ENCODE assay signal across 8 cellular contexts in the genomic region with DNA sequence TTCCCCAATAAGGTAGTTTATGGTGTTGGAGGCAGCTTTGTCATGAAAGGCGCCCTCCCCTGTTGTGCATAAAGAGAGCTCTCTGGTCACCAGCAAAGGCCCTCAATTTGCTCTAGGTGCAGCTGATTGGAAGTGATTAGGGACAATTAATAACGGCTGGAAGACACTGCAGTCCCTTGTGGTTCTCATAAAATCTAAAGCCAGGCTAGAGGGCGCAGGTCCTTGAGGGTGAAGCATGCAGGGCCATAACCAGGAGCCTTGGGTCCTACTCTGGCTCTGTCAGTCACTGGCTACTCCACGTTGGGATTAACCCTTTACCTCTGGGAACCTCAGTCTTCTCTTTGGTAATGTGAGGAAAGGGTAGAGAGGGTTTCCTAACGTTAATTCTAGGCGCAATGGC. TPM values are rescaled to one million over a fixed set of nuclear protein-coding genes. Genes with fewer than 3 reads are reported as not detected.
A peak's percentile ranks its signal among the peaks of the same experiment; 100 is the strongest.
DNase-seq lines count a peak whose midpoint lies in the region; ATAC-seq, FAIRE-seq and TF ChIP-seq lines count a peak whose summit lies in the region.

No MANE protein-coding gene starts in this region.

- H3K23ac ChIP-seq in H1 (ENCODE audit: insufficient read length): no peak overlapping the region

- peaks cover 9 to 15% of the 10 kb centered on the region in 2 donors for H3K27me3 Mint-ChIP-seq in natural killer cell treated with Interleukin-12 subunit alpha and Interleukin-12 subunit beta and Interleukin-15 and Interleukin-18, amount 100 ng/mL, for 72 hours

- no peak overlapping the region for H4K5ac ChIP-seq in H1 (ENCODE audit: insufficient read length, low read depth, low read length)

- no peak overlapping the region for H3K27ac ChIP-seq in H1 (ENCODE audit: low read depth, low read length)

- peaks cover 0 to 5% (median 0%) of the 10 kb centered on the region in 4 experiments; a peak in 2 of 7 replicates for H3K4me1 ChIP-seq in H1 (replicated peaks in 1 of 4; ENCODE audit: control insufficient read depth in 3 of 4, insufficient read depth in 4 of 4, low read length in 3 of 4)

- peak overlapping the region; percentile 0; the same call in 1 of the 2 replicates for H2AFZ ChIP-seq in H1 (ENCODE audit: low read length)

- FAIRE-seq in H1 (lab: Jason Lieb, UNC): no peak

- H3K14ac ChIP-seq in H1 (ENCODE audit: insufficient read length): no peak overlapping the region

- H4K20me1 ChIP-seq in H1 (replicated peaks in 1 of 2; ENCODE audit: control insufficient read depth in 1 of 2, insufficient read depth in 2 of 2, low read length in 2 of 2): peaks cover 2 to 6% of the 10 kb centered on the region in 2 experiments

- no peak for TF ChIP-seq POLR2A in H1 (IDR thresholded peaks at IDR 0.05; ENCODE audit: control extremely low read depth in 1 of 2, low read depth in 2 of 2, low read length in 2 of 2)

- TF ChIP-seq RAD21 in H1 (IDR thresholded peaks at IDR 0.05 in 1 of 2, conservative IDR thresholded peaks at IDR 0.05 in 1 of 2; ENCODE audit: low read depth in 2 of 2, low read length in 2 of 2): peak; percentile 30 to 33; a peak in 3 of 4 replicates

- no peak overlapping the region for H3K4ac ChIP-seq in H1 (replicated peaks; ENCODE audit: insufficient read length, low read depth, low read length)

- no peaks in the 10 kb centered on the region for H3K9me3 Mint-ChIP-seq in natural killer cell treated with Interleukin-12 subunit alpha and Interleukin-12 subunit beta and Interleukin-15 and Interleukin-18, amount 100 ng/mL, for 72 hours

- peak overlapping the region; percentile 93 to 100 for H3K4me2 ChIP-seq in H1 (ENCODE audit: insufficient read depth in 1 of 2, low read depth in 2 of 2, low read length in 2 of 2)

- H3K23me2 ChIP-seq in H1 (ENCODE audit: low read depth, low read length): peaks cover 18% of the 10 kb centered on the region

- H3K36me3 ChIP-seq in H1 (ENCODE audit: control insufficient read depth in 2 of 4, insufficient read depth in 4 of 4, low read length in 3 of 4): no peaks in the 10 kb centered on the region

- H3K4me1 Mint-ChIP-seq in natural killer cell treated with Interleukin-12 subunit alpha and Interleukin-12 subunit beta and Interleukin-15 and Interleukin-18, amount 100 ng/mL, for 72 hours (ENCODE audit: low read depth in 2 of 2): peaks cover 14 to 24% of the 10 kb centered on the region in 2 donors

- no peak overlapping the region for H4K8ac ChIP-seq in H1 (ENCODE audit: extremely low read depth, insufficient read depth, low read length)

- no peak for TF ChIP-seq EP300 in H1 (IDR thresholded peaks at IDR 0.05; ENCODE audit: borderline replicate concordance in 1 of 2, low read depth in 2 of 2, low read length in 2 of 2)

- H3K9ac ChIP-seq in H1 (replicated peaks in 1 of 4; ENCODE audit: extremely low read depth in 1 of 4, low read depth in 3 of 4, low read length in 3 of 4): no peak overlapping the region; a peak in 1 of 7 replicates

- H2BK120ac ChIP-seq in H1 (replicated peaks; ENCODE audit: low read depth, low read length): no peak overlapping the region

- POLR2A ChIA-PET in H1 (lab: Charles Lee; ENCODE audit: partially characterized antibody): no interaction called here

- no peak overlapping the region for H3K18ac ChIP-seq in H1 (ENCODE audit: extremely low read depth, low read length)

- H3K36me3 Mint-ChIP-seq in natural killer cell treated with Interleukin-12 subunit alpha and Interleukin-12 subunit beta and Interleukin-15 and Interleukin-18, amount 100 ng/mL, for 72 hours: no peaks in the 10 kb centered on the region

- no peak overlapping the region for H3K56ac ChIP-seq in H1 (replicated peaks; ENCODE audit: insufficient read length, low read depth, low read length)

- TF ChIP-seq CTCF in H1 (IDR thresholded peaks at IDR 0.05; ENCODE audit: control extremely low read depth in 1 of 3, insufficient read depth in 1 of 3, low read depth in 1 of 3, low read length in 3 of 3): peak in 1 of 3 experiments; percentile 26; a peak in 1 of 4 replicates

- H2BK5ac ChIP-seq in H1 (ENCODE audit: low read depth, low read length): no peak overlapping the region

- DNase-seq in NCI-H1417 (lab: John Stamatoyannopoulos, UW) (peak in 2 of 3 experiments; percentile 52 to 72), NCI-H1417 treated with DMSO at 0.1 percent for 48 hours (lab: John Stamatoyannopoulos, UW) (no peak), RPMI8226 (peak; percentile 16), H1 (ENCODE audit: low read depth in 1 of 2, low spot score in 2 of 2) (no peak), GM19238 (ENCODE audit: insufficient read length, low spot score) (no peak), T-helper 9 cell (no peak)
- no peak for DNase-seq in natural killer cell treated with Interleukin-12 subunit alpha and Interleukin-12 subunit beta and Interleukin-15 and Interleukin-18, amount 100 ng/mL, for 72 hours (ENCODE audit: low spot score)

- H2AK5ac ChIP-seq in H1 (ENCODE audit: low read depth, low read length): no peak overlapping the region

- no peaks in the 10 kb centered on the region; the same call in 1 of the 2 replicates for H3K79me1 ChIP-seq in H1 (ENCODE audit: low read depth, low read length)

- ATAC-seq in HG02885 (IDR thresholded peaks at IDR 0.05; ENCODE audit: poor library complexity, unreplicated experiment): peak; percentile 5
- no peak for ATAC-seq in natural killer cell treated with Interleukin-12 subunit alpha and Interleukin-12 subunit beta and Interleukin-15 and Interleukin-18, amount 100 ng/mL, for 72 hours

- H3K4me3 Mint-ChIP-seq in natural killer cell treated with Interleukin-12 subunit alpha and Interleukin-12 subunit beta and Interleukin-15 and Interleukin-18, amount 100 ng/mL, for 72 hours: peak overlapping the region; percentile 100

- no peak overlapping the region for H2BK12ac ChIP-seq in H1 (ENCODE audit: low read depth, low read length)

- peaks cover 0 to 4% (median 3%) of the 10 kb centered on the region in 4 experiments; a peak in 2 of 7 replicates for H3K27me3 ChIP-seq in H1 (replicated peaks in 1 of 4; ENCODE audit: control insufficient read depth in 3 of 4, extremely low read depth in 1 of 4, insufficient read depth in 3 of 4, low read length in 3 of 4)

- WGBS in H1 (ENCODE audit: extremely low coverage in 1 of 2, insufficient coverage in 1 of 2, insufficient read length in 1 of 2, insufficient replicate concordance in 2 of 2, low coverage in 1 of 2, low lambda C conversion rate in 2 of 2, missing lambda C conversion rate in 1 of 2), 2 experiments: 9% methylated on average over 6 of the region's 6 CpGs; no CpG with 5 or more reads in 1 of the 2 experiments

- H3K27ac Mint-ChIP-seq in natural killer cell treated with Interleukin-12 subunit alpha and Interleukin-12 subunit beta and Interleukin-15 and Interleukin-18, amount 100 ng/mL, for 72 hours: peak overlapping the region; percentile 74 to 88

- peaks cover 0 to 40% of the 10 kb centered on the region in 2 experiments; a peak in 2 of 4 replicates for H3K79me2 ChIP-seq in H1 (ENCODE audit: control insufficient read depth in 1 of 2, insufficient read depth in 2 of 2, low read length in 2 of 2)

- no peak overlapping the region for H2BK15ac ChIP-seq in H1 (ENCODE audit: low read length)

- H3K9me3 ChIP-seq in H1 (ENCODE audit: insufficient read depth in 2 of 2, low read depth in 1 of 2, low read length in 1 of 2): no peaks in the 10 kb centered on the region

- no peak overlapping the region for H4K91ac ChIP-seq in H1 (replicated peaks; ENCODE audit: insufficient read length, low read length)

- H2BK20ac ChIP-seq in H1 (ENCODE audit: low read length): no peak overlapping the region

- CTCF ChIA-PET in H1 (lab: Charles Lee; ENCODE audit: partially characterized antibody): interaction anchor here (0.5 to 2.3 kb wide), 12 partner anchors 9 to 254 kb away, joined by 3 to 7 read pairs (median 3); no protein-coding TSS in a partner anchor

- H3K4me3 ChIP-seq in H1 (ENCODE audit: extremely low read depth in 1 of 4, insufficient read depth in 2 of 4, low read depth in 3 of 4, low read length in 4 of 4): peak overlapping the region; percentile 84 to 97 (median 85); a peak in 7 of 8 replicates

TF ChIP-seq in H1, 55 proteins besides CTCF, POLR2A, EP300 and RAD21:
- no peak for TF ChIP-seq NRF1 (IDR thresholded peaks at IDR 0.05; ENCODE audit: low read depth, low read length)
- TF ChIP-seq KDM4A (IDR thresholded peaks at IDR 0.05; ENCODE audit: low read depth, low read length, severe bottlenecking): peak; percentile 33

RNA-seq across cellular contexts. Expression of a gene that starts 1.9 kb away (rescaled TPM):
- 38.1 and 44.9 TPM in 2 replicates for total RNA-seq in H1 (2021; fragmentation: NEBNext Ultra II Directional; extraction: Animal tissue kit (Norgen Biotek cat#: 25700))
- polyA plus RNA-seq in H1 (2011; rRNA removed): 4.2 and 5.0 TPM in 2 replicates
- 6.6 TPM for polyA plus RNA-seq in H1 (2011; cell fraction: cytosol; rRNA removed)
- polyA plus RNA-seq in H1 (2011; cell fraction: nucleus; rRNA removed): 9.2 TPM
- polyA plus RNA-seq in H1 (2012, experiment 1 of 2): 10.3 to 27.1 TPM (median 13.4 TPM) in 4 replicates
- 1.4 TPM for polyA plus RNA-seq in H1 (2012, experiment 2 of 2)
- 29.9 TPM for polyA plus RNA-seq in H1 (2013, experiment 1 of 2)
- 25.1 TPM for polyA plus RNA-seq in H1 (2013, experiment 2 of 2)
- 33.1 and 47.9 TPM in 2 replicates for polyA minus RNA-seq in H1 (2011; rRNA and poly(A)+ RNA removed)
- 8.6 TPM for polyA minus RNA-seq in H1 (2011; cell fraction: cytosol; rRNA and poly(A)+ RNA removed)
- 64.8 TPM for polyA minus RNA-seq in H1 (2011; cell fraction: nucleus; rRNA and poly(A)+ RNA removed)
- total RNA-seq in natural killer cell treated with Interleukin-12 subunit alpha and Interleukin-12 subunit beta and Interleukin-15 and Interleukin-18, amount 100 ng/mL, for 72 hours: 10 to 100 TPM; 21.3 to 22.5 TPM

Comparison
In these comparisons a context has a peak if more than half of its experiments do, and no peak if none do; other contexts are left out.
1. DNase-seq: peak in NCI-H1417 (2 of 3) and RPMI8226 (single experiment); none in NCI-H1417 treated with DMSO at 0.1 percent for 48 hours (single experiment), H1 (0 of 2), natural killer cell treated with Interleukin-12 subunit alpha and Interleukin-12 subunit beta and Interleukin-15 and Interleukin-18, amount 100 ng/mL, for 72 hours (single experiment), GM19238 (single experiment) and T-helper 9 cell (single experiment).